8 cellular contexts compared by ENCODE assay signal in genomic region chr22:49970528-49971231, GRCh38. TPM values are rescaled to one million over a fixed set of nuclear protein-coding genes. Genes with fewer than 3 reads are reported as not detected.
DNase-seq lines count a peak whose midpoint lies in the region; ATAC-seq and TF ChIP-seq lines count a peak whose summit lies in the region.

No MANE protein-coding gene starts in this region.

- peak; percentile 63 for ATAC-seq in HG02642 (IDR thresholded peaks at IDR 0.05; ENCODE audit: poor library complexity, unreplicated experiment)

- H3K27ac ChIP-seq in WERI-Rb-1, result no peak overlapping the region
- H3K27ac ChIP-seq in breast epithelium, result peak overlapping the region; percentile 78 to 88
- peak overlapping the region; percentile 48 to 97 (median 85) for H3K27ac ChIP-seq in skin epidermis

- no peak overlapping the region for H3K4me3 ChIP-seq in WERI-Rb-1 (ENCODE audit: low read depth, low read length)
- peak overlapping the region; percentile 47 to 64 (median 57) for H3K4me3 ChIP-seq in breast epithelium
- H3K4me3 ChIP-seq in skin epidermis, result peak overlapping the region; percentile 34 to 49 (median 42)

- H3K27me3 ChIP-seq in WERI-Rb-1 (ENCODE audit: insufficient read depth, low read depth, severe bottlenecking) (no peaks in the 10 kb centered on the region), breast epithelium (no peaks in the 10 kb centered on the region)

- no peaks in the 10 kb centered on the region; the same call in 1 of the 2 replicates for H3K36me3 ChIP-seq in WERI-Rb-1
- H3K36me3 ChIP-seq in breast epithelium, result no peaks in the 10 kb centered on the region

- DNase-seq in GM13976 (ENCODE audit: low spot score), result peak; percentile 90
- DNase-seq in NCI-H1436 (lab: John Stamatoyannopoulos, UW), result peak; percentile 97
- DNase-seq in WERI-Rb-1, result peak; percentile 35
- DNase-seq in breast epithelium (ENCODE audit: low spot score in 2 of 2), result peak; percentile 97
- peak; percentile 84 for DNase-seq in iPS-NIHi7 (ENCODE audit: extremely low spot score)
- no peak for DNase-seq in NCI-H2227 treated with DMSO at 0.1 percent for 48 hours (lab: John Stamatoyannopoulos, UW)

- peaks cover 21 to 26% of the 10 kb centered on the region in 2 donors for H3K4me1 ChIP-seq in breast epithelium

- TF ChIP-seq POLR2A in breast epithelium (IDR thresholded peaks at IDR 0.05), result peak; percentile 90

- TF ChIP-seq CTCF in GM13976 (IDR thresholded peaks at IDR 0.05; ENCODE audit: borderline replicate concordance, control extremely low read depth, extremely low read depth, insufficient read depth, missing control alignments) (no peak), WERI-Rb-1 (IDR thresholded peaks at IDR 0.05; ENCODE audit: low read depth, low read length) (no peak), breast epithelium (IDR thresholded peaks at IDR 0.05) (peak in 1 of 3 donors; percentile 8)

- no peaks in the 10 kb centered on the region for H3K9me3 ChIP-seq in WERI-Rb-1 (ENCODE audit: severe bottlenecking)
- H3K9me3 ChIP-seq in breast epithelium, result no peaks in the 10 kb centered on the region

- intact Hi-C loops in breast epithelium (cut with DNase I; ENCODE audit: low total_unique reads), result no loop called here

- in situ Hi-C loops in GM13976 (cut with MboI; ENCODE audit: low sequenced_read_pairs, unreplicated experiment), result no loop called here

RNA-seq across cellular contexts. Expression of gene PIM3, which starts 10.1 kb away (rescaled TPM):
- total RNA-seq in breast epithelium, result 10 to 100 TPM; 63.0 to 92.1 (median 87.1) TPM

RNA-seq across cellular contexts. Expression of gene IL17REL, which starts 41.9 kb away (rescaled TPM):
- total RNA-seq in breast epithelium, result not detected

RNA-seq across cellular contexts. Expression of gene CRELD2, which starts 52.2 kb away (rescaled TPM):
- 10 to 100 TPM; 20.6 to 59.3 (median 39.5) TPM for total RNA-seq in breast epithelium

RNA-seq across cellular contexts. Expression of gene ALG12, which starts 52.4 kb away (rescaled TPM):
- total RNA-seq in breast epithelium, result 10 to 100 TPM; 16.6 to 22.4 (median 19.7) TPM
